9 cellular contexts compared by ENCODE assay signal in the genomic region with DNA sequence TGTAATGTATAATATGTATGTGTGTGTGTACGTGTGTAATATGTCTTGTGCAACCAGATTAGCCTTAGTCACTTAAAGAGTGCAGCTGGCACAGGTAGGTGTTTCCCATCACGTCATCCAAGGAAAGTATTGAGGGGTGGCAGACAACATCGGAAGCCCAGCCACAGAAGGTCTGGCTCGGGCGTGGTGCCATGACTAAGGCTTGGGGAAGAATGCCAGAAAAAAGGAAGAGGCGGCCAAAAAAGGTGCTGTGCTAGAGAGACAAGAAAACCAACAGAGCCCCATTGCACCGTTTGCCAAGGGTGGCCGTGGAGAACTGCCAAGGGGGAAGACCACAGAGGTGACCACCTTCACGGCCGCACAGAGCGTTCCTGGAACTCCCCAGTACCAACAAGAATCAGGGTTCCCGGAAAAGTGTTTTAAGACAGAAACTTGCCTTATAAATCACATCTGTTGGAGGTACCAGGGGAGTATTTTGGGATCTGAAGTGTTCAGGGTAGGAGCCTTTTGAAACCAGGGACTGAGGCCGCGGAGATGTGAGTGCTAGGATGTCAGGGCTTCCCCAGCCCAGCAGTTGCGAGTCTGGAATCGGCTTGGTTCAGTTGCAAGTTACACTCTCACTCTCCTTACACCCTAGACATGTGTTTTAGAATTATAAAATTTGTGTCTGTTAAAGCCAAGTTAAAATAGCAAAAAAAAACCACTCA.
DNase-seq lines count a peak whose midpoint lies in the region; ATAC-seq, FAIRE-seq and TF ChIP-seq lines count a peak whose summit lies in the region.
"Had no signal": no experiment of that assay in that cellular context is flagged by ENCODE, and none has a peak within 500 bp of the region (broad histone marks: within the 10 kb centered on the region; RNA-seq: fewer than 3 reads in every experiment).

No MANE protein-coding gene starts in this region.

- FAIRE-seq in HepG2 (lab: Jason Lieb, UNC): no peak

- TF ChIP-seq CTCF in mammary epithelial cell (conservative IDR thresholded peaks at IDR 0.05 in 1 of 2, IDR thresholded peaks at IDR 0.05 in 1 of 2; ENCODE audit: extremely low read depth in 1 of 2, insufficient read depth in 1 of 2, low read depth in 1 of 2, low read length in 2 of 2) (no peak), nephron (IDR thresholded peaks at IDR 0.05; ENCODE audit: unreplicated experiment in 3 of 3) (no peak), HepG2 (CRISPR knock-in tag; IDR thresholded peaks at IDR 0.05) (no peak)

- H3K4me3 ChIP-seq in mammary epithelial cell (replicated peaks in 1 of 3; ENCODE audit: insufficient read depth in 1 of 3, low read depth in 2 of 3, low read length in 3 of 3) (no peak overlapping the region), HepG2 (replicated peaks in 1 of 3; ENCODE audit: insufficient read depth in 1 of 3, low read depth in 2 of 3, low read length in 3 of 3) (no peak overlapping the region)

- H3K27me3 ChIP-seq in mammary epithelial cell (ENCODE audit: insufficient read depth, low read length) (no peaks in the 10 kb centered on the region), HepG2 (ENCODE audit: control insufficient read depth in 1 of 2, insufficient read depth in 2 of 2, low read length in 2 of 2) (peaks cover 0 to 3% of the 10 kb centered on the region in 2 experiments; a peak in 1 of 5 replicates)

- H3K4me1 ChIP-seq in mammary epithelial cell (ENCODE audit: insufficient read depth, low read length): peaks cover 10% of the 10 kb centered on the region
- no peaks in the 10 kb centered on the region for H3K4me1 ChIP-seq in HepG2 (ENCODE audit: insufficient read depth, low read length)

- H3K27me3 Mint-ChIP-seq in nephron (ENCODE audit: low read depth): no peaks in the 10 kb centered on the region

- H3K4me3 Mint-ChIP-seq in nephron: no peak overlapping the region

- no peaks in the 10 kb centered on the region for H3K9me3 ChIP-seq in mammary epithelial cell (replicated peaks; ENCODE audit: insufficient read depth, low read length)
- no peaks in the 10 kb centered on the region for H3K9me3 ChIP-seq in HepG2 (ENCODE audit: low read length)

- H2AFZ ChIP-seq in mammary epithelial cell (ENCODE audit: low read depth, low read length): peak overlapping the region; percentile 43
- no peak overlapping the region for H2AFZ ChIP-seq in HepG2 (ENCODE audit: low read length)

- DNase-seq in Caki2 (ENCODE audit: low read depth): peak; percentile 45
- DNase-seq in NCI-H1694 treated with DMSO at 0.1 percent for 48 hours (lab: John Stamatoyannopoulos, UW): peak; percentile 26
- peak; percentile 96 for DNase-seq in mammary epithelial cell
- DNase-seq in HepG2 (ENCODE audit: low spot score): no peak
- no peak for DNase-seq in SK-N-DZ (ENCODE audit: low spot score)
- no peak for DNase-seq in NCI-H128 (lab: John Stamatoyannopoulos, UW; ENCODE audit: unreplicated experiment)
- DNase-seq: activated CD8-positive, alpha-beta memory T cell treated with anti-CD3 and anti-CD28 coated beads for 24 hours had no signal

- ATAC-seq in GM21528 (IDR thresholded peaks at IDR 0.05; ENCODE audit: low FRiP score, unreplicated experiment) (no peak), HepG2 (no peak)

- BruUV-seq in mammary epithelial cell (replicated peaks; lab: Mats Ljungman, UMichigan) (no TSS peak), HepG2 (replicated peaks; lab: Mats Ljungman, UMichigan) (no TSS peak)

- intact Hi-C loops in mammary epithelial cell (cut with micrococcal nuclease) (loop anchor here (2.0 kb wide), 2 partner anchors 75 to 131 kb away; a partner anchor contains a TSS), HepG2 (cut with micrococcal nuclease; ENCODE audit: unreplicated experiment) (no loop called here)

- H3K27ac ChIP-seq in mammary epithelial cell (ENCODE audit: insufficient read depth, low read depth, low read length) (peak overlapping the region; percentile 41), HepG2 (ENCODE audit: extremely low read length, insufficient read depth, low read length) (no peak overlapping the region)

- TF ChIP-seq EP300 in HepG2 (IDR thresholded peaks at IDR 0.05; ENCODE audit: low read depth in 2 of 2, low read length in 2 of 2) (no peak), HepG2 (CRISPR knock-in tag; IDR thresholded peaks at IDR 0.05; ENCODE audit: borderline replicate concordance) (no peak)

- CTCF ChIA-PET in mammary epithelial cell (lab: Charles Lee; ENCODE audit: low non-redundant PET) (no interaction called here), HepG2 (lab: Yijun Ruan, JAX; ENCODE audit: low intra/inter-chr PET ratio, low total read pairs) (no interaction called here)

- H3K9me3 Mint-ChIP-seq in nephron: no peaks in the 10 kb centered on the region

- no peaks in the 10 kb centered on the region for H3K36me3 ChIP-seq in mammary epithelial cell (ENCODE audit: insufficient read depth, low read length)
- H3K36me3 ChIP-seq in HepG2 (replicated peaks in 1 of 2; ENCODE audit: control insufficient read depth in 1 of 2, insufficient read depth in 2 of 2, low read length in 2 of 2): no peaks in the 10 kb centered on the region

- H3K9ac ChIP-seq in mammary epithelial cell (ENCODE audit: insufficient read depth, low read length) (peak overlapping the region; percentile 43), HepG2 (ENCODE audit: insufficient read depth, low read depth, low read length) (no peak overlapping the region)

- in situ Hi-C loops in Caki2 (cut with HindIII; ENCODE audit: low pct_unique_long_range_greater_than_20kb, low sequenced_read_pairs) (no loop called here), mammary epithelial cell (cut with MboI; ENCODE audit: low sequenced_read_pairs in 2 of 2) (no loop called here), HepG2 (cut with HindIII; ENCODE audit: extremely low pct_ligation_motif_present, low pct_unique_long_range_greater_than_20kb) (no loop called here)

- no peak for TF ChIP-seq POLR2A in HepG2 (IDR thresholded peaks at IDR 0.05; ENCODE audit: insufficient read depth in 1 of 2, low read depth in 2 of 2, low read length in 2 of 2)

- no peak for TF ChIP-seq RAD21 in HepG2 (CRISPR knock-in tag; IDR thresholded peaks at IDR 0.05)

- POLR2A ChIA-PET in HepG2 (lab: Yijun Ruan, JAX): no interaction called here

- 3% methylated on average over 13 of the region's 16 CpGs for WGBS in mammary epithelial cell (ENCODE audit: low coverage, missing lambda C conversion rate)
- 18% methylated on average over 12 of the region's 16 CpGs for WGBS in HepG2 (ENCODE audit: low lambda C conversion rate)

- H4K20me1 ChIP-seq in mammary epithelial cell (ENCODE audit: insufficient read depth, low read length) (no peaks in the 10 kb centered on the region), HepG2 (ENCODE audit: insufficient read depth, low read length) (no peaks in the 10 kb centered on the region)

- H3K79me2 ChIP-seq in mammary epithelial cell (ENCODE audit: insufficient read depth, low read length) (no peaks in the 10 kb centered on the region), HepG2 (ENCODE audit: insufficient read depth, low read length) (no peaks in the 10 kb centered on the region)

- no peaks in the 10 kb centered on the region for H3K36me3 Mint-ChIP-seq in nephron (ENCODE audit: low read depth)

- dilution Hi-C loops in mammary epithelial cell (cut with HindIII; ENCODE audit: low sequenced_read_pairs): no loop called here

- peak overlapping the region in 2 of 3 experiments; percentile 8 to 9 for H3K27ac Mint-ChIP-seq in nephron

- H3K4me1 Mint-ChIP-seq in nephron: peaks cover 39% of the 10 kb centered on the region

- H3K4me2 ChIP-seq in mammary epithelial cell (ENCODE audit: insufficient read depth, low read depth, low read length) (peak overlapping the region; percentile 28), HepG2 (ENCODE audit: low read depth, low read length) (no peak overlapping the region)

TF ChIP-seq in HepG2, 621 proteins besides CTCF, POLR2A, EP300 and RAD21 (continues in another document):
- no peak for TF ChIP-seq AGO1 (IDR thresholded peaks at IDR 0.05; ENCODE audit: low read depth, low read length, poor library complexity, severe bottlenecking)
- no peak for TF ChIP-seq ZNF773 (CRISPR knock-in tag; IDR thresholded peaks at IDR 0.05; ENCODE audit: borderline replicate concordance)
- no peak for TF ChIP-seq NKX3-1 (CRISPR knock-in tag; IDR thresholded peaks at IDR 0.05)
- no peak for TF ChIP-seq SMC3 (IDR thresholded peaks at IDR 0.05; ENCODE audit: low read length)
- TF ChIP-seq, protein P1, sequence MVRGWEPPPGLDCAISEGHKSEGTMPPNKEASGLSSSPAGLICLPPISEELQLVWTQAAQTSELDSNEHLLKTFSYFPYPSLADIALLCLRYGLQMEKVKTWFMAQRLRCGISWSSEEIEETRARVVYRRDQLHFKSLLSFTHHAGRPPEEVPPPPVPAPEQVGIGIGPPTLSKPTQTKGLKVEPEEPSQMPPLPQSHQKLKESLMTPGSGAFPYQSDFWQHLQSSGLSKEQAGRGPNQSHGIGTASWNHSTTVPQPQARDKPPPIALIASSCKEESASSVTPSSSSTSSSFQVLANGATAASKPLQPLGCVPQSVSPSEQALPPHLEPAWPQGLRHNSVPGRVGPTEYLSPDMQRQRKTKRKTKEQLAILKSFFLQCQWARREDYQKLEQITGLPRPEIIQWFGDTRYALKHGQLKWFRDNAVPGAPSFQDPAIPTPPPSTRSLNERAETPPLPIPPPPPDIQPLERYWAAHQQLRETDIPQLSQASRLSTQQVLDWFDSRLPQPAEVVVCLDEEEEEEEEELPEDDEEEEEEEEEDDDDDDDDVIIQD (CRISPR knock-in tag; IDR thresholded peaks at IDR 0.05; ENCODE audit: low read depth): no peak
- TF ChIP-seq SP140L (CRISPR knock-in tag; IDR thresholded peaks at IDR 0.05; ENCODE audit: borderline replicate concordance): no peak
- no peak for TF ChIP-seq ZFP36L1 (CRISPR knock-in tag; IDR thresholded peaks at IDR 0.05)
- TF ChIP-seq, protein P2, sequence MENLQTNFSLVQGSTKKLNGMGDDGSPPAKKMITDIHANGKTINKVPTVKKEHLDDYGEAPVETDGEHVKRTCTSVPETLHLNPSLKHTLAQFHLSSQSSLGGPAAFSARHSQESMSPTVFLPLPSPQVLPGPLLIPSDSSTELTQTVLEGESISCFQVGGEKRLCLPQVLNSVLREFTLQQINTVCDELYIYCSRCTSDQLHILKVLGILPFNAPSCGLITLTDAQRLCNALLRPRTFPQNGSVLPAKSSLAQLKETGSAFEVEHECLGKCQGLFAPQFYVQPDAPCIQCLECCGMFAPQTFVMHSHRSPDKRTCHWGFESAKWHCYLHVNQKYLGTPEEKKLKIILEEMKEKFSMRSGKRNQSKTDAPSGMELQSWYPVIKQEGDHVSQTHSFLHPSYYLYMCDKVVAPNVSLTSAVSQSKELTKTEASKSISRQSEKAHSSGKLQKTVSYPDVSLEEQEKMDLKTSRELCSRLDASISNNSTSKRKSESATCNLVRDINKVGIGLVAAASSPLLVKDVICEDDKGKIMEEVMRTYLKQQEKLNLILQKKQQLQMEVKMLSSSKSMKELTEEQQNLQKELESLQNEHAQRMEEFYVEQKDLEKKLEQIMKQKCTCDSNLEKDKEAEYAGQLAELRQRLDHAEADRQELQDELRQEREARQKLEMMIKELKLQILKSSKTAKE (CRISPR knock-in tag; IDR thresholded peaks at IDR 0.05; ENCODE audit: borderline replicate concordance): no peak
- TF ChIP-seq MLLT10 (CRISPR knock-in tag; IDR thresholded peaks at IDR 0.05): no peak
- TF ChIP-seq ISL2 (CRISPR knock-in tag; IDR thresholded peaks at IDR 0.05): no peak

Comparison
In these comparisons a context has a peak if more than half of its experiments do, and no peak if none do; other contexts are left out.
1. DNase-seq: peak in Caki2 (single experiment), NCI-H1694 treated with DMSO at 0.1 percent for 48 hours (single experiment) and mammary epithelial cell (single experiment); none in HepG2 (single experiment), SK-N-DZ (single experiment) and NCI-H128 (single experiment).